In the genomic region with DNA sequence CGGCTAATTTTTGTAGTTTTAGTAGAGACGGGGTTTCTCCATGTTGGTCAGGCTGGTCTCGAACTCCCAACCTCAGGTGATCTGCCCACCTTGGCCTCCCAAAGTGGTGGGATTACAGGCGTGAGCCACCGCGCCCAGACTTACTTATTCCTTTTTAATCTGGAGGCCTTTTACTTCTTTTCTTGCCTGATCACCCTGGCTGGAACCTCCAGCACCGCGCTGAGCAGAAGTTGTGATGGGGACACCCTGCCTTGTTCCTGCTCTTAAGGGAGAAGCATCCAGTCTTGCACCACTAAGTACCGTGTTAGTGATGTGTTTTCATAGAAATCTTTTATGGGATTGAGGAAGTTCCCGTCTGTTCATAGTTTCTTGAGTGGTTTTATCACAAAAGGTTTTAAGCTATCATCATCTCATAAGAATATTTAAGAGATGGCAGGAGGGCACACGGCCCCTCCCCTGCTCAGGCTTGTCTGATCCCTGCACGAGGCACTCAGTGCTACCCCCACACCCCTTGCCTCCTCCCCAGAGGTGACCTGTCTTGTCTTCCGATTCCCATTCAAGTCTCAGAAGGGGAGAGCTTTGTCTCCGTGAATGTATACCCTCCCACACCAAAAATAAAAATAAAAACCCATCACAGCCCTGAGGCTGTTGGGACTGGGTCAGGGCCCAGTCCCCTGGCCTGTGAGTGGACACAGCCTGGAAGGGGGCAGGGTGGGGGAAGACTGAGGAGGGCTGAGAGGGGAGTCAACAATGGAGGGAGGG, we compare ENCODE assay signal across 17 cellular contexts.
DNase-seq lines count a peak whose midpoint lies in the region; ATAC-seq and TF ChIP-seq lines count a peak whose summit lies in the region.
"Had no signal": no experiment of that assay in that cellular context is flagged by ENCODE, and none has a peak within 500 bp of the region (broad histone marks: within the 10 kb centered on the region; RNA-seq: fewer than 3 reads in every experiment).

No MANE protein-coding gene starts in this region.

- no peaks in the 10 kb centered on the region for H3K27me3 Mint-ChIP-seq in chondrocyte (ENCODE audit: low read depth)
- H3K27me3 Mint-ChIP-seq: activated CD4-positive, alpha-beta memory T cell treated with anti-CD3 and anti-CD28 coated beads, Interleukin-2, amount 10 ng/mL, durations not matched to agents 7 days and 5 days; effector memory CD8-positive, alpha-beta T cell had no signal

- peaks cover 0 to 22% (median 0%) of the 10 kb centered on the region in 11 experiments; a peak in 4 of 22 replicates for H3K36me3 ChIP-seq in BLaER1 treated with 17β-estradiol and CSF1 and Interleukin-3, amounts not matched to agents 10 nM and 100 nM
- H3K36me3 ChIP-seq in neuronal stem cell (replicated peaks in 1 of 2; ENCODE audit: control insufficient read depth in 2 of 2, insufficient read depth in 2 of 2, low read length in 2 of 2) = no peaks in the 10 kb centered on the region
- H3K36me3 ChIP-seq in MM.1S (replicated peaks; ENCODE audit: insufficient read depth, low read length) = no peaks in the 10 kb centered on the region
- H3K36me3 ChIP-seq: Peyer's patch had no signal

- peaks cover 0 to 17% (median 0%) of the 10 kb centered on the region in 11 experiments; a peak in 2 of 22 replicates for H4K20me1 ChIP-seq in BLaER1 treated with 17β-estradiol and CSF1 and Interleukin-3, amounts not matched to agents 10 nM and 100 nM
- no peaks in the 10 kb centered on the region for H4K20me1 ChIP-seq in MM.1S (ENCODE audit: insufficient read depth, low read length)

- peak overlapping the region; percentile 97 for H3K27ac Mint-ChIP-seq in chondrocyte (ENCODE audit: unreplicated experiment)
- H3K27ac Mint-ChIP-seq: activated CD4-positive, alpha-beta memory T cell treated with anti-CD3 and anti-CD28 coated beads, Interleukin-2, amount 10 ng/mL, durations not matched to agents 7 days and 5 days; T-helper 2 cell treated with Interferon-gamma antibody and Interleukin-4, amounts not matched to agents 5 μg/mL and 100 μg/mL, for 36 hours had no signal

- peak overlapping the region; percentile 99 for H2BK15ac ChIP-seq in neuronal stem cell (ENCODE audit: low read length)

- peak overlapping the region; percentile 93 for H4K8ac ChIP-seq in neuronal stem cell (ENCODE audit: low read depth, low read length)

- ATAC-seq in HG02678 (IDR thresholded peaks at IDR 0.05; ENCODE audit: unreplicated experiment) = no peak
- ATAC-seq: effector memory CD8-positive, alpha-beta T cell had no signal

- H3K9me3 ChIP-seq in BLaER1 treated with 17β-estradiol and CSF1 and Interleukin-3, amounts not matched to agents 10 nM and 100 nM (replicated peaks in 1 of 11) = no peaks in the 10 kb centered on the region
- H3K9me3 ChIP-seq in neuronal stem cell (replicated peaks in 1 of 2; ENCODE audit: control insufficient read depth in 2 of 2, insufficient read depth in 1 of 2, low read depth in 1 of 2, low read length in 2 of 2) (peaks cover 0 to 6% of the 10 kb centered on the region in 2 donors), MM.1S (replicated peaks; ENCODE audit: insufficient read depth, low read length) (no peaks in the 10 kb centered on the region)
- H3K9me3 ChIP-seq: Peyer's patch had no signal

- H3K4me1 ChIP-seq in BLaER1 treated with 17β-estradiol and CSF1 and Interleukin-3, amounts not matched to agents 10 nM and 100 nM = peaks cover 28 to 58% (median 56%) of the 10 kb centered on the region in 10 experiments
- H3K4me1 ChIP-seq in neuronal stem cell (ENCODE audit: control insufficient read depth in 2 of 2, insufficient read depth in 1 of 2, low read depth in 1 of 2, low read length in 2 of 2) = peaks cover 9 to 16% of the 10 kb centered on the region in 2 donors
- no peaks in the 10 kb centered on the region for H3K4me1 ChIP-seq in MM.1S (ENCODE audit: low read length)

- no peak overlapping the region for H3K23ac ChIP-seq in neuronal stem cell (ENCODE audit: low read depth, low read length, poor library complexity)

- H3K79me1 ChIP-seq in neuronal stem cell (ENCODE audit: low read depth, low read length) = no peaks in the 10 kb centered on the region

- H3K4ac ChIP-seq in neuronal stem cell (ENCODE audit: low read length) = no peak overlapping the region

- H3K4me3 ChIP-seq in BLaER1 treated with 17β-estradiol and CSF1 and Interleukin-3, amounts not matched to agents 10 nM and 100 nM = no peak overlapping the region
- H3K4me3 ChIP-seq in neuronal stem cell (ENCODE audit: low read length in 2 of 2) = no peak overlapping the region
- no peak overlapping the region for H3K4me3 ChIP-seq in MM.1S (ENCODE audit: low read length)
- H3K4me3 ChIP-seq: Peyer's patch had no signal

- no peak overlapping the region for H3K14ac ChIP-seq in neuronal stem cell (ENCODE audit: low read length)

- peak overlapping the region in 6 of 11 experiments; percentile 1 to 96 (median 42); a peak in 8 of 22 replicates for H3K27ac ChIP-seq in BLaER1 treated with 17β-estradiol and CSF1 and Interleukin-3, amounts not matched to agents 10 nM and 100 nM
- H3K27ac ChIP-seq in neuronal stem cell (replicated peaks; ENCODE audit: low read length) (no peak overlapping the region), MM.1S (ENCODE audit: low read length) (no peak overlapping the region)
- H3K27ac ChIP-seq: Peyer's patch had no signal

- H2AK5ac ChIP-seq in neuronal stem cell (ENCODE audit: low read depth, low read length) = peak overlapping the region; percentile 90

- H2BK5ac ChIP-seq in neuronal stem cell (ENCODE audit: low read length) = no peak overlapping the region

- no peak for TF ChIP-seq CTCF in chondrocyte (IDR thresholded peaks at IDR 0.05)
- no peak for TF ChIP-seq CTCF in GM13977 (IDR thresholded peaks at IDR 0.05; ENCODE audit: extremely low read depth, insufficient read depth, missing control alignments)
- TF ChIP-seq CTCF in MM.1S (IDR thresholded peaks at IDR 0.05; ENCODE audit: low read length) = no peak

- peaks cover 41% of the 10 kb centered on the region for H3K4me1 Mint-ChIP-seq in chondrocyte (ENCODE audit: low read depth)
- H3K4me1 Mint-ChIP-seq: activated CD4-positive, alpha-beta memory T cell treated with anti-CD3 and anti-CD28 coated beads, Interleukin-2, amount 10 ng/mL, durations not matched to agents 7 days and 5 days had no signal

- H3K27me3 ChIP-seq in BLaER1 treated with 17β-estradiol and CSF1 and Interleukin-3, amounts not matched to agents 10 nM and 100 nM = peaks cover 0 to 19% (median 0%) of the 10 kb centered on the region in 11 experiments; a peak in 5 of 22 replicates
- peaks cover 0 to 8% (median 2%) of the 10 kb centered on the region in 3 experiments for H3K27me3 ChIP-seq in neuronal stem cell (ENCODE audit: control insufficient read depth in 3 of 3, insufficient read depth in 3 of 3, low read depth in 1 of 3, low read length in 3 of 3)
- no peaks in the 10 kb centered on the region for H3K27me3 ChIP-seq in MM.1S (replicated peaks; ENCODE audit: insufficient read depth, low read length)
- H3K27me3 ChIP-seq: Peyer's patch had no signal

- DNase-seq in KBM-7 (peak; percentile 19), chondrocyte (ENCODE audit: low spot score) (no peak), neuronal stem cell (ENCODE audit: low spot score) (no peak), GM13977 (ENCODE audit: low spot score) (no peak), MM.1S (no peak)
- no peak for DNase-seq in activated CD4-positive, alpha-beta T cell treated with anti-CD3 and anti-CD28 coated beads, Interleukin-2, amount 50 U/mL, for 4 hours
- DNase-seq: activated CD4-positive, alpha-beta memory T cell treated with anti-CD3 and anti-CD28 coated beads, Interleukin-2, amount 10 ng/mL, durations not matched to agents 7 days and 5 days; DMS53; effector memory CD8-positive, alpha-beta T cell; foreskin fibroblast; midbrain; NCI-H2171 had no signal

- no peak overlapping the region for H4K91ac ChIP-seq in neuronal stem cell (ENCODE audit: low read depth, low read length, poor library complexity)

- in situ Hi-C loops in KBM-7 (cut with MboI; ENCODE audit: low pct_unique_long_range_greater_than_20kb, low sequenced_read_pairs) = no loop called here
- in situ Hi-C loops in GM13977 (cut with MboI; ENCODE audit: low pct_unique_long_range_greater_than_20kb, low sequenced_read_pairs, unreplicated experiment) = no loop called here

- peak overlapping the region in 3 of 11 experiments; percentile 49 to 86 (median 85); a peak in 3 of 22 replicates for H3K9ac ChIP-seq in BLaER1 treated with 17β-estradiol and CSF1 and Interleukin-3, amounts not matched to agents 10 nM and 100 nM
- H3K9ac ChIP-seq in neuronal stem cell (ENCODE audit: low read depth, low read length, poor library complexity) (peak overlapping the region; percentile 60), MM.1S (ENCODE audit: low read length) (no peak overlapping the region)

- H3K36me3 Mint-ChIP-seq in chondrocyte (ENCODE audit: low read depth) = no peaks in the 10 kb centered on the region
- H3K36me3 Mint-ChIP-seq: brain had no signal

- no peaks in the 10 kb centered on the region for H3F3A ChIP-seq in MM.1S (ENCODE audit: insufficient read depth, low read length)

- H2AFZ ChIP-seq in neuronal stem cell (ENCODE audit: low read length) (peak overlapping the region; percentile 78), MM.1S (ENCODE audit: low read length) (no peak overlapping the region)

- no peaks in the 10 kb centered on the region for H3K9me2 ChIP-seq in MM.1S (replicated peaks; ENCODE audit: insufficient read depth, low read length)

- no peak overlapping the region for H2BK12ac ChIP-seq in neuronal stem cell (ENCODE audit: low read length)

- H3K79me2 ChIP-seq in MM.1S (ENCODE audit: low read length) = no peaks in the 10 kb centered on the region

- peak overlapping the region; percentile 98 for H3K18ac ChIP-seq in neuronal stem cell (ENCODE audit: low read length)

- H3K9me3 Mint-ChIP-seq in chondrocyte (ENCODE audit: low read depth) = no peaks in the 10 kb centered on the region
- H3K9me3 Mint-ChIP-seq: activated CD4-positive, alpha-beta memory T cell treated with anti-CD3 and anti-CD28 coated beads, Interleukin-2, amount 10 ng/mL, durations not matched to agents 7 days and 5 days; effector memory CD8-positive, alpha-beta T cell; T-helper 2 cell treated with Interferon-gamma antibody and Interleukin-4, amounts not matched to agents 5 μg/mL and 100 μg/mL, for 36 hours had no signal

- H3K4me2 ChIP-seq in BLaER1 treated with 17β-estradiol and CSF1 and Interleukin-3, amounts not matched to agents 10 nM and 100 nM = peak overlapping the region; percentile 49 to 99 (median 90); a peak in 21 of 22 replicates
- peak overlapping the region; percentile 4 for H3K4me2 ChIP-seq in neuronal stem cell (ENCODE audit: insufficient read depth, low read length, poor library complexity, severe bottlenecking)
- H3K4me2 ChIP-seq in MM.1S (ENCODE audit: low read depth, low read length) = no peak overlapping the region

- H2BK120ac ChIP-seq in neuronal stem cell (ENCODE audit: low read depth, low read length) = peak overlapping the region; percentile 96

- no peak overlapping the region for H3K4me3 Mint-ChIP-seq in chondrocyte (ENCODE audit: unreplicated experiment)
- H3K4me3 Mint-ChIP-seq: activated CD4-positive, alpha-beta memory T cell treated with anti-CD3 and anti-CD28 coated beads, Interleukin-2, amount 10 ng/mL, durations not matched to agents 7 days and 5 days; brain; effector memory CD8-positive, alpha-beta T cell; T-helper 2 cell treated with Interferon-gamma antibody and Interleukin-4, amounts not matched to agents 5 μg/mL and 100 μg/mL, for 36 hours had no signal

- no CpG with 5 or more reads among the region's 14 CpGs for WGBS in neuronal stem cell (ENCODE audit: extremely low coverage in 2 of 2, insufficient read length in 2 of 2, insufficient replicate concordance in 1 of 2), 2 donors

Comparison
In these comparisons a context has a peak if more than half of its experiments do, and no peak if none do; other contexts are left out.
1. H3K27ac ChIP-seq: peak in BLaER1 treated with 17β-estradiol and CSF1 and Interleukin-3, amounts not matched to agents 10 nM and 100 nM (6 of 11); none in neuronal stem cell (single experiment) and MM.1S (single experiment).